In genomic region chr13:30421093-30422055, GRCh38 we compare ENCODE assay signal across 8 cellular contexts. TPM values are rescaled to one million over a fixed set of nuclear protein-coding genes. Genes with fewer than 3 reads are reported as not detected.
DNase-seq lines count a peak whose midpoint lies in the region; ATAC-seq and TF ChIP-seq lines count a peak whose summit lies in the region.

No MANE protein-coding gene starts in this region.

- peak; percentile 44 to 47 for TF ChIP-seq POLR2A in gastrocnemius medialis (IDR thresholded peaks at IDR 0.05)

- intact Hi-C loops in gastrocnemius medialis (cut with DNase I; ENCODE audit: low total_unique reads) = loop anchor here (1.0 to 5.0 kb wide), 7 partner anchors 13 to 381 kb away; partner anchors contain the start of gene USPL1

- in situ Hi-C loops in gastrocnemius medialis (cut with MboI; ENCODE audit: low sequenced_read_pairs in 4 of 4) = no loop called here

- TF ChIP-seq CTCF in gastrocnemius medialis (IDR thresholded peaks at IDR 0.05 in 4 of 5, conservative IDR thresholded peaks at IDR 0.05 in 1 of 5) = no peak

- H3K36me3 ChIP-seq in MG63 = no peaks in the 10 kb centered on the region
- H3K36me3 ChIP-seq in gastrocnemius medialis = no peaks in the 10 kb centered on the region

- DNase-seq in COLO829 (ENCODE audit: low spot score) (peak; percentile 51), MG63 (peak; percentile 89), T-helper 22 cell (ENCODE audit: low read depth) (peak; percentile 31), caudate nucleus (lab: John Stamatoyannopoulos, UW) (peak in 52 of 61 donors; percentile 7 to 85 (median 48)), iPS-NIHi7 (ENCODE audit: extremely low spot score) (peak; percentile 70), gastrocnemius medialis (peak; percentile 53 to 82)

- ATAC-seq in GM21515 (IDR thresholded peaks at IDR 0.05; ENCODE audit: unreplicated experiment) (peak; percentile 45), gastrocnemius medialis (peak; percentile 80 to 82), GM19395 (IDR thresholded peaks at IDR 0.05; ENCODE audit: unreplicated experiment) (no peak)

- H3K27ac ChIP-seq in caudate nucleus (ENCODE audit: low read depth, low read length) = peak overlapping the region; percentile 99
- peak overlapping the region; percentile 95 to 99 (median 98) for H3K27ac ChIP-seq in gastrocnemius medialis

- no peaks in the 10 kb centered on the region for H3K27me3 ChIP-seq in MG63
- H3K27me3 ChIP-seq in gastrocnemius medialis = no peaks in the 10 kb centered on the region

- H3K4me1 ChIP-seq in gastrocnemius medialis = peaks cover 9 to 10% of the 10 kb centered on the region in 2 donors

- peak overlapping the region; percentile 55 for H3K4me3 ChIP-seq in MG63
- peak overlapping the region; percentile 64 to 82 (median 71) for H3K4me3 ChIP-seq in gastrocnemius medialis

- H3K9me3 ChIP-seq in MG63 = no peaks in the 10 kb centered on the region
- no peaks in the 10 kb centered on the region for H3K9me3 ChIP-seq in gastrocnemius medialis

RNA-seq across cellular contexts. Expression of gene UBE2L5, which starts 0.9 kb away (rescaled TPM):
- not detected in 2 replicates for total RNA-seq in MG63 (2014; rRNA removed; shearing (Covaris generic); ENCODE audit: low replicate concordance)
- not detected for total RNA-seq in gastrocnemius medialis

RNA-seq across cellular contexts. Expression of gene HMGB1, which starts 44.4 kb away (rescaled TPM):
- total RNA-seq in MG63 (2014; rRNA removed; shearing (Covaris generic); ENCODE audit: low replicate concordance) = 638 and 1,413 TPM in 2 replicates
- total RNA-seq in gastrocnemius medialis = 100 to 1,000 TPM; 217 to 314 (median 265) TPM

Comparison
In these comparisons a context has a peak if more than half of its experiments do, and no peak if none do; other contexts are left out.
1. DNase-seq: peak in every context shown above with its lines; median percentile 89 in MG63; 70 in iPS-NIHi7; 68 in gastrocnemius medialis; 51 in COLO829; 48 in caudate nucleus; 31 in T-helper 22 cell.